In the genomic region with DNA sequence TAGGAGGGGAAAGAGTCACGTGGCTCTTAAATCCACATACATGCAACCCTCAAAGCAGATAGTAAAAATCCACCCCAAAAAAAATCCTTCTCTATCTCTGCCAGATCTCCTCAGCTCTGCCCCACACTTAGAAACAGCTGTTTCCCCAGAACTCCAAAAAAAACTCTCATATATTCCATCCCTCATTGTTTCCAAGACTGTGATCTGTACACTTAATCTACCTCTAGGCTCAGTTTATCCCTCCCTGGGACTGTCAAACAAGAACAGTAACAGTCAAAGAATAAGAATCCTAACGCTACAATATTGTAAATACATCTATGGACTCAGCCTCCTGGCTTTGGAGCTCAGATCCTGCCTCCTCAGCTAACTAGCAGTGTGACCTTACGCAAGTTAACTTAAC, we compare ENCODE assay signal across 1 cellular context.
TF ChIP-seq lines count a peak whose summit lies in the region.

No MANE protein-coding gene starts in this region.

TF ChIP-seq in WTC11, 78 proteins besides CTCF, POLR2A, EP300 and RAD21 (continued from another document):
- TF ChIP-seq ARID4B (CRISPR knock-in tag; IDR thresholded peaks at IDR 0.05; ENCODE audit: borderline replicate concordance), result no peak
- TF ChIP-seq ATF3 (CRISPR knock-in tag; conservative IDR thresholded peaks at IDR 0.05), result no peak
- TF ChIP-seq NR1H2 (CRISPR knock-in tag; IDR thresholded peaks at IDR 0.05), result no peak
- no peak for TF ChIP-seq ZNF317 (CRISPR knock-in tag; IDR thresholded peaks at IDR 0.05; ENCODE audit: borderline replicate concordance, low read depth)
- TF ChIP-seq ZNF232 (CRISPR knock-in tag; IDR thresholded peaks at IDR 0.05), result no peak
- TF ChIP-seq, protein P1, sequence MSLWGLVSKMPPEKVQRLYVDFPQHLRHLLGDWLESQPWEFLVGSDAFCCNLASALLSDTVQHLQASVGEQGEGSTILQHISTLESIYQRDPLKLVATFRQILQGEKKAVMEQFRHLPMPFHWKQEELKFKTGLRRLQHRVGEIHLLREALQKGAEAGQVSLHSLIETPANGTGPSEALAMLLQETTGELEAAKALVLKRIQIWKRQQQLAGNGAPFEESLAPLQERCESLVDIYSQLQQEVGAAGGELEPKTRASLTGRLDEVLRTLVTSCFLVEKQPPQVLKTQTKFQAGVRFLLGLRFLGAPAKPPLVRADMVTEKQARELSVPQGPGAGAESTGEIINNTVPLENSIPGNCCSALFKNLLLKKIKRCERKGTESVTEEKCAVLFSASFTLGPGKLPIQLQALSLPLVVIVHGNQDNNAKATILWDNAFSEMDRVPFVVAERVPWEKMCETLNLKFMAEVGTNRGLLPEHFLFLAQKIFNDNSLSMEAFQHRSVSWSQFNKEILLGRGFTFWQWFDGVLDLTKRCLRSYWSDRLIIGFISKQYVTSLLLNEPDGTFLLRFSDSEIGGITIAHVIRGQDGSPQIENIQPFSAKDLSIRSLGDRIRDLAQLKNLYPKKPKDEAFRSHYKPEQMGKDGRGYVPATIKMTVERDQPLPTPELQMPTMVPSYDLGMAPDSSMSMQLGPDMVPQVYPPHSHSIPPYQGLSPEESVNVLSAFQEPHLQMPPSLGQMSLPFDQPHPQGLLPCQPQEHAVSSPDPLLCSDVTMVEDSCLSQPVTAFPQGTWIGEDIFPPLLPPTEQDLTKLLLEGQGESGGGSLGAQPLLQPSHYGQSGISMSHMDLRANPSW (CRISPR knock-in tag; conservative IDR thresholded peaks at IDR 0.05; ENCODE audit: low read depth), result no peak
- no peak for TF ChIP-seq RELA (CRISPR knock-in tag; IDR thresholded peaks at IDR 0.05; ENCODE audit: borderline replicate concordance)
- TF ChIP-seq, protein P2, sequence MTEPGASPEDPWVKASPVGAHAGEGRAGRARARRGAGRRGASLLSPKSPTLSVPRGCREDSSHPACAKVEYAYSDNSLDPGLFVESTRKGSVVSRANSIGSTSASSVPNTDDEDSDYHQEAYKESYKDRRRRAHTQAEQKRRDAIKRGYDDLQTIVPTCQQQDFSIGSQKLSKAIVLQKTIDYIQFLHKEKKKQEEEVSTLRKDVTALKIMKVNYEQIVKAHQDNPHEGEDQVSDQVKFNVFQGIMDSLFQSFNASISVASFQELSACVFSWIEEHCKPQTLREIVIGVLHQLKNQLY (CRISPR knock-in tag; IDR thresholded peaks at IDR 0.05), result no peak
- TF ChIP-seq RORB (CRISPR knock-in tag; IDR thresholded peaks at IDR 0.05), result no peak
- no peak for TF ChIP-seq MYBL2 (CRISPR knock-in tag; IDR thresholded peaks at IDR 0.05)
TF ChIP-seq in WTC11: peak in this region for 0.
